1 cellular context compared by ENCODE assay signal in genomic region chr19:55079400-55080038, GRCh38.
TF ChIP-seq lines count a peak whose summit lies in the region.

No MANE protein-coding gene starts in this region.

TF ChIP-seq in GM23338, 12 proteins besides CTCF, POLR2A, EP300 and RAD21 (continued from another document):
- TF ChIP-seq ZNF462 (CRISPR knock-in tag; IDR thresholded peaks at IDR 0.05) (no peak), CREB1 (CRISPR knock-in tag; IDR thresholded peaks at IDR 0.05; ENCODE audit: low read depth) (no peak), ETS1 (IDR thresholded peaks at IDR 0.05) (no peak), EZH2phosphoT487 (IDR thresholded peaks at IDR 0.05; ENCODE audit: unreplicated experiment) (no peak), JUNB (IDR thresholded peaks at IDR 0.05; ENCODE audit: unreplicated experiment) (no peak), ZNF114 (CRISPR knock-in tag; IDR thresholded peaks at IDR 0.05) (no peak), EZH2 (IDR thresholded peaks at IDR 0.05; ENCODE audit: low read depth, unreplicated experiment) (no peak), NANOG (IDR thresholded peaks at IDR 0.05; ENCODE audit: borderline replicate concordance) (no peak), STAT1 (IDR thresholded peaks at IDR 0.05; ENCODE audit: unreplicated experiment) (no peak), POLR2AphosphoS5 (IDR thresholded peaks at IDR 0.05; ENCODE audit: low read depth) (no peak), REST (IDR thresholded peaks at IDR 0.05; ENCODE audit: unreplicated experiment) (no peak)
